Comparison of ENCODE assay signal across 16 cellular contexts in genomic region chr11:45468265-45468856, GRCh38.
A peak's percentile ranks its signal among the peaks of the same experiment; 100 is the strongest.
DNase-seq lines count a peak whose midpoint lies in the region; ATAC-seq and TF ChIP-seq lines count a peak whose summit lies in the region.
"Had no signal": no experiment of that assay in that cellular context is flagged by ENCODE, and none has a peak within 500 bp of the region (broad histone marks: within the 10 kb centered on the region; RNA-seq: fewer than 3 reads in every experiment).

No MANE protein-coding gene starts in this region.

- no peaks in the 10 kb centered on the region for H3K9me3 ChIP-seq in osteoblast (ENCODE audit: low read depth, low read length)
- H3K9me3 ChIP-seq: ascending aorta, mucosa of descending colon had no signal

- TF ChIP-seq CTCF in GM23338 (conservative IDR thresholded peaks at IDR 0.05; ENCODE audit: low read depth in 2 of 2) (0 out of 4 replicates have a peak, but pooled peaks of 1 of the 2 experiments have one; percentile 11), brain microvascular endothelial cell (IDR thresholded peaks at IDR 0.05; ENCODE audit: low read depth, low read length, missing control alignments) (no peak), osteoblast (IDR thresholded peaks at IDR 0.05; ENCODE audit: extremely low read depth, low read depth, low read length) (no peak)

- no peaks in the 10 kb centered on the region for H3K9me3 Mint-ChIP-seq in GM23338
- H3K9me3 Mint-ChIP-seq in activated naive CD8-positive, alpha-beta T cell treated with anti-CD3 and anti-CD28 coated beads for 36 hours: no peaks in the 10 kb centered on the region
- H3K9me3 Mint-ChIP-seq: immature natural killer cell had no signal

- H3K27ac Mint-ChIP-seq in GM23338: no peak overlapping the region
- no peak overlapping the region for H3K27ac Mint-ChIP-seq in activated naive CD8-positive, alpha-beta T cell treated with anti-CD3 and anti-CD28 coated beads for 36 hours
- H3K27ac Mint-ChIP-seq: immature natural killer cell had no signal

- H4K20me1 ChIP-seq in GM23338 (replicated peaks; ENCODE audit: insufficient read depth): no peaks in the 10 kb centered on the region
- no peaks in the 10 kb centered on the region for H4K20me1 ChIP-seq in osteoblast (ENCODE audit: insufficient read depth, low read length)

- in situ Hi-C loops in brain microvascular endothelial cell (cut with HindIII; ENCODE audit: low pct_ligation_motif_present, low sequenced_read_pairs): no loop called here

- DNase-seq in GM23338 (ENCODE audit: low spot score) (peak; percentile 42), brain microvascular endothelial cell (peak; percentile 29), iPS-NIHi11 (ENCODE audit: low spot score) (peak; percentile 49), osteoblast (ENCODE audit: insufficient read length, low spot score, missing footprints) (no peak)
- DNase-seq in stimulated activated CD4-positive, alpha-beta T cell treated with anti-CD3 and anti-CD28 coated beads, Interleukin-12 subunit alpha, Interleukin-12 subunit beta, amount 100 ng/mL, for 4 hours: no peak
- DNase-seq in activated naive CD8-positive, alpha-beta T cell treated with anti-CD3 and anti-CD28 coated beads for 36 hours: no peak
- DNase-seq: activated CD4-positive, alpha-beta T cell treated with anti-CD3 and anti-CD28 coated beads for 1 hour; activated gamma-delta T cell treated with Interleukin-2 at 50 U/mL for 16 hours; foreskin keratinocyte; immature natural killer cell; mucosa of descending colon; NCI-H187; SIG-M5 had no signal

- H3F3A ChIP-seq in GM23338 (replicated peaks; ENCODE audit: low read depth): no peaks in the 10 kb centered on the region

- no peaks in the 10 kb centered on the region for H3K36me3 ChIP-seq in GM23338 (ENCODE audit: insufficient read depth)
- H3K36me3 ChIP-seq in brain microvascular endothelial cell (replicated peaks): no peaks in the 10 kb centered on the region
- no peaks in the 10 kb centered on the region for H3K36me3 ChIP-seq in osteoblast (ENCODE audit: insufficient read depth, low read length)
- H3K36me3 ChIP-seq: ascending aorta had no signal

- no peaks in the 10 kb centered on the region for H3K9me2 ChIP-seq in GM23338 (ENCODE audit: insufficient read depth)

- H3K27me3 Mint-ChIP-seq in GM23338 (ENCODE audit: insufficient read depth, low read depth, poor library complexity): no peaks in the 10 kb centered on the region
- H3K27me3 Mint-ChIP-seq in activated naive CD8-positive, alpha-beta T cell treated with anti-CD3 and anti-CD28 coated beads for 36 hours: no peaks in the 10 kb centered on the region

- peaks cover 11% of the 10 kb centered on the region for H3K4me1 Mint-ChIP-seq in GM23338
- H3K4me1 Mint-ChIP-seq in activated naive CD8-positive, alpha-beta T cell treated with anti-CD3 and anti-CD28 coated beads for 36 hours: no peaks in the 10 kb centered on the region
- H3K4me1 Mint-ChIP-seq: immature natural killer cell had no signal

- ATAC-seq in GM23338 (peak; percentile 56; the same call in 2 of the 3 replicates), GM21528 (IDR thresholded peaks at IDR 0.05; ENCODE audit: low FRiP score, unreplicated experiment) (no peak), HG02973 (IDR thresholded peaks at IDR 0.05; ENCODE audit: unreplicated experiment) (no peak)
- ATAC-seq: foreskin keratinocyte, mucosa of descending colon had no signal

- H3K27me3 ChIP-seq in GM23338 (ENCODE audit: insufficient read depth): no peaks in the 10 kb centered on the region
- H3K27me3 ChIP-seq in brain microvascular endothelial cell (replicated peaks): no peaks in the 10 kb centered on the region
- H3K27me3 ChIP-seq in osteoblast (ENCODE audit: insufficient read depth, low read length): no peaks in the 10 kb centered on the region
- H3K27me3 ChIP-seq: ascending aorta, foreskin keratinocyte had no signal

- H3K4me2 ChIP-seq in GM23338 (no peak overlapping the region), osteoblast (ENCODE audit: insufficient read depth, low read length) (no peak overlapping the region)

- H2AFZ ChIP-seq in GM23338: peak overlapping the region; percentile 85
- peak overlapping the region; percentile 53 for H2AFZ ChIP-seq in osteoblast (ENCODE audit: low read length)

- H3K27ac ChIP-seq in GM23338 (ENCODE audit: low read depth) (no peak overlapping the region), brain microvascular endothelial cell (no peak overlapping the region), osteoblast (ENCODE audit: low read depth, low read length) (no peak overlapping the region)
- H3K27ac ChIP-seq: ascending aorta, foreskin keratinocyte had no signal

- no peak overlapping the region for H3K4me3 ChIP-seq in GM23338
- no peak overlapping the region for H3K4me3 ChIP-seq in brain microvascular endothelial cell (ENCODE audit: low read depth, low read length)
- no peak overlapping the region for H3K4me3 ChIP-seq in osteoblast (ENCODE audit: insufficient read depth, low read length)
- H3K4me3 ChIP-seq: ascending aorta, mucosa of descending colon had no signal

- H3K4me1 ChIP-seq in GM23338 (ENCODE audit: insufficient read depth): peaks cover 2% of the 10 kb centered on the region; the same call in 1 of the 2 replicates
- H3K4me1 ChIP-seq in osteoblast (ENCODE audit: insufficient read depth, low read length): peaks cover 32% of the 10 kb centered on the region
- H3K4me1 ChIP-seq: ascending aorta, foreskin keratinocyte had no signal

- no peaks in the 10 kb centered on the region for H3K79me2 ChIP-seq in GM23338 (replicated peaks; ENCODE audit: insufficient read depth)
- H3K79me2 ChIP-seq in osteoblast (ENCODE audit: insufficient read depth, low read length): no peaks in the 10 kb centered on the region

- H3K4me3 Mint-ChIP-seq in GM23338: no peak overlapping the region
- no peak overlapping the region for H3K4me3 Mint-ChIP-seq in activated naive CD8-positive, alpha-beta T cell treated with anti-CD3 and anti-CD28 coated beads for 36 hours
- H3K4me3 Mint-ChIP-seq: immature natural killer cell had no signal

- H3K36me3 Mint-ChIP-seq in GM23338 (ENCODE audit: low read depth): no peaks in the 10 kb centered on the region
- H3K36me3 Mint-ChIP-seq in activated naive CD8-positive, alpha-beta T cell treated with anti-CD3 and anti-CD28 coated beads for 36 hours: no peaks in the 10 kb centered on the region
- H3K36me3 Mint-ChIP-seq: immature natural killer cell had no signal

TF ChIP-seq in GM23338, 12 proteins besides CTCF, POLR2A, EP300 and RAD21:
- no peak for TF ChIP-seq STAT1 (IDR thresholded peaks at IDR 0.05; ENCODE audit: unreplicated experiment)
TF ChIP-seq in GM23338: peak in this region for 0.

Comparison
In these comparisons a context has a peak if more than half of its experiments do, and no peak if none do; other contexts are left out.
1. DNase-seq: peak in GM23338 (single experiment), brain microvascular endothelial cell (single experiment) and iPS-NIHi11 (single experiment); none in osteoblast (single experiment), stimulated activated CD4-positive, alpha-beta T cell treated with anti-CD3 and anti-CD28 coated beads, Interleukin-12 subunit alpha, Interleukin-12 subunit beta, amount 100 ng/mL, for 4 hours (single experiment) and activated naive CD8-positive, alpha-beta T cell treated with anti-CD3 and anti-CD28 coated beads for 36 hours (single experiment).